Comparison of ENCODE assay signal across 3 cellular contexts in genomic region chr6:32144238-32144637, GRCh38. TPM values are rescaled to one million over a fixed set of nuclear protein-coding genes. Genes with fewer than 3 reads are reported as not detected.
"Had no signal": no experiment of that assay in that cellular context is flagged by ENCODE, and none has a peak within 500 bp of the region (broad histone marks: within the 10 kb centered on the region; RNA-seq: fewer than 3 reads in every experiment).

No MANE protein-coding gene starts in this region.

RNA-seq across cellular contexts. Expression of gene PRRT1, which starts 7.5 kb away (rescaled TPM):
- total RNA-seq: renal cortical epithelial cell, skeletal muscle tissue had no signal
- polyA plus RNA-seq: immature natural killer cell had no signal

RNA-seq across cellular contexts. Expression of gene EGFL8, which starts 20.2 kb away (rescaled TPM):
- polyA plus RNA-seq: immature natural killer cell had no signal
